ENCODE assay signal across 8 cellular contexts in the genomic region with DNA sequence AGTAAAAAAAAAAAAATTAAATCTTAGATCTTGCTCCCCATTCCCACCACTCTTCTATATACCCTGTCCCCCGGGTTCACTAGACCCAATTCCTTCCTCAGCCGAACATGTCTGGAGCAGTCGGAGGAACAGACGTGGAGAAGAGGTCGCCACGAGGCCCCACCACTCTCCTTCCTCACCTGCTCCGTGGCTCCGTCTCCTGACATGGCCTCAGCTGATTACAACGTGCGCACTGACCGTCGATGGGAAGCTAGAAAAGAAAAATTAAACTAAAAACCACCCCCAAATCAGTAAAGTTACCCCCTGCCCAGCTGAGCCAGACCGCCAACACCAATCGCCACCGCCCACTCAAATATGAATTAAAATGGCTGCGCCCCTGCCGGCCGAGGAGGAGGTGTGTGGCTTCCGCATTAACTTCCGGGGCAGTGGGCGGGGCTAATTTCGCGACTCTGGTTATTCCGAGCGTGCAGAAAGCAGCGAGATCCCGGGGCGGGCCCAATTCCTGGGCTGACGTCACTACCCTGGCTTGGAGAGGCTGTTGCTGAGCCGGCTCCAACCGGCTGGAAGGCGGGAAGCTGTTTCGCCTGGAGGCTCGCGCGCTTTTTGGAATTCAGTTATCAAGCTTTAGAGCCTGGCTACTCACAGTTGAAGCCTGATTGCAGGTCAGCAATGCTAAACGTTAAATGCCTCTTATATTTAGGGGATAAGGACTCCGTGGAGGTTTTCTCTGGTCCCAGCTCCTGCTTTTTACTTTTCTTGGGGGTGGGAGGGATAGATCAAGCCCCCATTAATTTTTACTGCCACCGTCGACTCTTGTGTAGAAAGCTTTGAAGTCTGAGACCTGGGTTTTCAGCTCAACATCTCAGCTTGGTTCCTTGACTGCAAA. TPM values are rescaled to one million over a fixed set of nuclear protein-coding genes. Genes with fewer than 3 reads are reported as not detected.
DNase-seq lines count a peak whose midpoint lies in the region; ATAC-seq and TF ChIP-seq lines count a peak whose summit lies in the region.

Gene CSTF3 (minus strand): TSS at position 361 of the 886 bp plus-strand sequence. CDS start 155 bp downstream, at position 206.

- DNase-seq in GM10266 (ENCODE audit: extremely low spot score) = peak; percentile 86
- peak; percentile 99 for DNase-seq in NCI-H1092 treated with DMSO at 0.1 percent for 48 hours (lab: John Stamatoyannopoulos, UW)
- peak; percentile 97 for DNase-seq in SKM-1 (lab: John Stamatoyannopoulos, UW; ENCODE audit: unreplicated experiment)
- peak; percentile 95 to 98 for DNase-seq in activated naive CD4-positive, alpha-beta T cell treated with anti-CD3 and anti-CD28 coated beads, Interleukin-2, amount 50 U/mL, for 72 hours (ENCODE audit: low spot score in 2 of 2)
- DNase-seq in globus pallidus (ENCODE audit: low spot score) = peak; percentile 99
- DNase-seq in nucleus accumbens (lab: John Stamatoyannopoulos, UW) = peak; percentile 79 to 100 (median 99)
- DNase-seq in suprapubic skin (ENCODE audit: low spot score in 2 of 2) = peak; percentile 100

- H3K4me1 ChIP-seq in suprapubic skin = peaks cover 31% of the 10 kb centered on the region

- H3K9me3 Mint-ChIP-seq in activated naive CD4-positive, alpha-beta T cell treated with anti-CD3 and anti-CD28 coated beads, Interleukin-2, amount 50 U/mL, for 72 hours = no peaks in the 10 kb centered on the region

- H3K27ac ChIP-seq in suprapubic skin = peak within 1 kb of the TSS; percentile 89

- H3K36me3 Mint-ChIP-seq in activated naive CD4-positive, alpha-beta T cell treated with anti-CD3 and anti-CD28 coated beads, Interleukin-2, amount 50 U/mL, for 72 hours = peaks cover 35 to 48% of the 10 kb centered on the region in 2 donors

- 2% methylated on average over 27 of the region's 40 CpGs for WGBS in suprapubic skin

- TF ChIP-seq CTCF in GM10266 (IDR thresholded peaks at IDR 0.05; ENCODE audit: control insufficient read depth, insufficient read depth, low read depth, missing control alignments) (no peak), suprapubic skin (IDR thresholded peaks at IDR 0.05) (peak; percentile 61 to 63)

- H3K36me3 ChIP-seq in suprapubic skin = no peaks in the 10 kb centered on the region

- peak; percentile 92 for ATAC-seq in HG02610 (IDR thresholded peaks at IDR 0.05; ENCODE audit: unreplicated experiment)
- ATAC-seq in activated naive CD4-positive, alpha-beta T cell treated with anti-CD3 and anti-CD28 coated beads, Interleukin-2, amount 50 U/mL, for 72 hours = peak; percentile 96 to 99

- peak within 1 kb of the TSS; percentile 99 for H3K27ac Mint-ChIP-seq in activated naive CD4-positive, alpha-beta T cell treated with anti-CD3 and anti-CD28 coated beads, Interleukin-2, amount 50 U/mL, for 72 hours

- no peaks in the 10 kb centered on the region for H3K27me3 ChIP-seq in suprapubic skin

- no peaks in the 10 kb centered on the region for H3K9me3 ChIP-seq in suprapubic skin

- H3K4me3 ChIP-seq in suprapubic skin = peak within 1 kb of the TSS; percentile 87

- no peak for TF ChIP-seq EP300 in suprapubic skin (IDR thresholded peaks at IDR 0.05)

- peak; percentile 32 to 38 for TF ChIP-seq POLR2A in suprapubic skin (IDR thresholded peaks at IDR 0.05)

RNA-seq across cellular contexts. Expression of gene CSTF3, which starts in this region (rescaled TPM):
- total RNA-seq in activated naive CD4-positive, alpha-beta T cell treated with anti-CD3 and anti-CD28 coated beads, Interleukin-2, amount 50 U/mL, for 72 hours = 10 to 100 TPM; 19.1 to 33.1 TPM
- total RNA-seq in suprapubic skin = 10 to 100 TPM; 10.8 to 23.3 (median 12.4) TPM

Comparison
In these comparisons a context has a peak if more than half of its experiments do, and no peak if none do; other contexts are left out.
1. Peak in every context shown above with its lines: DNase-seq, ATAC-seq, H3K4me3 ChIP-seq and H3K27ac ChIP-seq.